Comparison of ENCODE assay signal across 8 cellular contexts in genomic region chr11:57762235-57762866, GRCh38. TPM values are rescaled to one million over a fixed set of nuclear protein-coding genes. Genes with fewer than 3 reads are reported as not detected.
DNase-seq lines count a peak whose midpoint lies in the region; ATAC-seq and TF ChIP-seq lines count a peak whose summit lies in the region.

No MANE protein-coding gene starts in this region.

- no peaks in the 10 kb centered on the region for H3K27me3 ChIP-seq in Caco-2 (replicated peaks; ENCODE audit: control insufficient read depth, insufficient read depth, low read length)

- H3K36me3 Mint-ChIP-seq in Caco-2 (ENCODE audit: insufficient read depth, unreplicated experiment) (peaks cover 23% of the 10 kb centered on the region), osteocyte (ENCODE audit: unreplicated experiment) (peaks cover 7% of the 10 kb centered on the region)

- no peaks in the 10 kb centered on the region for H3K36me3 ChIP-seq in Caco-2 (ENCODE audit: control insufficient read depth, insufficient read depth, low read length)

- BruUV-seq in Caco-2 (replicated peaks; lab: Mats Ljungman, UMichigan), result TSS peak; percentile 79

- intact Hi-C loops in Caco-2 (cut with micrococcal nuclease; ENCODE audit: unreplicated experiment), result no loop called here

- H3K4me3 Mint-ChIP-seq in Caco-2 (ENCODE audit: unreplicated experiment), result peak overlapping the region; percentile 96
- peak overlapping the region; percentile 100 for H3K4me3 Mint-ChIP-seq in osteocyte (ENCODE audit: unreplicated experiment)

- H3K27ac Mint-ChIP-seq in Caco-2 (ENCODE audit: unreplicated experiment) (peak overlapping the region; percentile 98), osteocyte (ENCODE audit: unreplicated experiment) (peak overlapping the region; percentile 100)

- no peaks in the 10 kb centered on the region for H3K27me3 Mint-ChIP-seq in Caco-2 (ENCODE audit: insufficient read depth, unreplicated experiment)
- no peaks in the 10 kb centered on the region for H3K27me3 Mint-ChIP-seq in osteocyte (ENCODE audit: unreplicated experiment)

- H3K4me1 Mint-ChIP-seq in Caco-2 (ENCODE audit: low read depth, unreplicated experiment) (peaks cover 29% of the 10 kb centered on the region), osteocyte (ENCODE audit: unreplicated experiment) (peaks cover 37% of the 10 kb centered on the region)

- peak overlapping the region; percentile 84 for H3K4me3 ChIP-seq in Caco-2 (ENCODE audit: low read depth, low read length)

- DNase-seq in Caco-2, result no peak
- DNase-seq in OCI-M1 (lab: John Stamatoyannopoulos, UW), result peak; percentile 48
- DNase-seq in osteocyte (ENCODE audit: extremely low spot score, unreplicated experiment), result no peak
- no peak for DNase-seq in NCI-H1930 (lab: John Stamatoyannopoulos, UW)
- no peak for DNase-seq in HCEC 1CT
- DNase-seq in islet precursor cell, result no peak
- DNase-seq in UCSD-AML1 (lab: John Stamatoyannopoulos, UW; ENCODE audit: unreplicated experiment), result no peak

- H3K9me3 Mint-ChIP-seq in Caco-2 (ENCODE audit: unreplicated experiment), result no peaks in the 10 kb centered on the region
- no peaks in the 10 kb centered on the region for H3K9me3 Mint-ChIP-seq in osteocyte (ENCODE audit: unreplicated experiment)

- ATAC-seq in esophagus mucosa, result peak; percentile 24

- no peaks in the 10 kb centered on the region for H3K9me3 ChIP-seq in Caco-2

- H3K4me1 ChIP-seq in Caco-2, result peaks cover 28% of the 10 kb centered on the region

- no peak for TF ChIP-seq CTCF in Caco-2 (IDR thresholded peaks at IDR 0.05; ENCODE audit: insufficient read depth in 1 of 2, low read depth in 1 of 2, low read length in 1 of 2, severe bottlenecking in 1 of 2, unreplicated experiment in 1 of 2)
- TF ChIP-seq CTCF in osteocyte (IDR thresholded peaks at IDR 0.05), result no peak

- CTCF ChIA-PET in Caco-2 (lab: Charles Lee), result interaction anchor here (0.6 to 4.0 kb wide), 6 partner anchors 11 to 38 kb away, joined by 4 to 79 read pairs (median 8); partner anchors contain the start of gene BTBD18

- POLR2A ChIA-PET in Caco-2 (lab: Charles Lee), result interaction anchor here (0.5 to 6.8 kb wide), 9 partner anchors 11 to 69 kb away, joined by 3 to 118 read pairs (median 15); partner anchors contain the start of genes BTBD18 and SELENOH

RNA-seq across cellular contexts. Expression of gene CTNND1, which starts 0.7 kb away (rescaled TPM):
- total RNA-seq in Caco-2 (2022) (223 and 225 TPM in 2 replicates), esophagus mucosa (323 TPM), osteocyte (181 and 183 TPM in 2 replicates)

RNA-seq across cellular contexts. Expression of gene BTBD18, which starts 10.7 kb away (rescaled TPM):
- total RNA-seq in Caco-2 (2022) (not detected in 2 replicates), esophagus mucosa (not detected), osteocyte (not detected in 2 replicates)

RNA-seq across cellular contexts. Expression of gene SELENOH, which starts 21.1 kb away (rescaled TPM):
- total RNA-seq in Caco-2 (2022) (174 and 175 TPM in 2 replicates), esophagus mucosa (120 TPM), osteocyte (103 and 122 TPM in 2 replicates)

RNA-seq across cellular contexts. Expression of gene TMX2, which starts 50.0 kb away (rescaled TPM):
- 150 and 152 TPM in 2 replicates for total RNA-seq in Caco-2 (2022)
- total RNA-seq in esophagus mucosa, result 60.2 TPM
- 61.9 and 62.2 TPM in 2 replicates for total RNA-seq in osteocyte

RNA-seq across cellular contexts. Expression of gene MED19, which starts 50.3 kb away (rescaled TPM):
- total RNA-seq in Caco-2 (2022) (29.2 and 29.7 TPM in 2 replicates), esophagus mucosa (12.8 TPM), osteocyte (18.5 and 20.4 TPM in 2 replicates)
